ENCODE assay signal across 8 cellular contexts in genomic region chr1:8818325-8818775, GRCh38. TPM values are rescaled to one million over a fixed set of nuclear protein-coding genes. Genes with fewer than 3 reads are reported as not detected.
A peak's percentile ranks its signal among the peaks of the same experiment; 100 is the strongest.
DNase-seq lines count a peak whose midpoint lies in the region; ATAC-seq and TF ChIP-seq lines count a peak whose summit lies in the region.

No MANE protein-coding gene starts in this region.

- no peak overlapping the region for H3K18ac ChIP-seq in mesendoderm (ENCODE audit: low read length)

- intact Hi-C loops in PC-3 (cut with micrococcal nuclease) (no loop called here), transverse colon (cut with DNase I; ENCODE audit: low total_unique reads) (no loop called here)

- no peak for TF ChIP-seq EP300 in transverse colon (IDR thresholded peaks at IDR 0.05; ENCODE audit: low read depth)

- H3K4me3 ChIP-seq in AG04449 (ENCODE audit: low read depth, low read length) (peak overlapping the region; percentile 60), GM12875 (ENCODE audit: low read depth, low read length) (peak overlapping the region; percentile 50), PC-3 (ENCODE audit: low read length) (peak overlapping the region; percentile 70), choroid plexus epithelial cell (ENCODE audit: low read depth, low read length) (peak overlapping the region; percentile 63), mesendoderm (ENCODE audit: low read length) (no peak overlapping the region), transverse colon (peak overlapping the region; percentile 36 to 94 (median 75))

- peak overlapping the region; percentile 54 for H3K56ac ChIP-seq in mesendoderm (ENCODE audit: low read length)

- no peak overlapping the region for H4K8ac ChIP-seq in mesendoderm (ENCODE audit: low read depth, low read length)

- H2BK15ac ChIP-seq in mesendoderm (replicated peaks; ENCODE audit: low read depth) = peak overlapping the region; percentile 38

- H3K79me2 ChIP-seq in PC-3 (ENCODE audit: low read length) = peaks cover 40% of the 10 kb centered on the region
- H3K79me2 ChIP-seq in mesendoderm (ENCODE audit: control insufficient read depth, insufficient read depth, low read length) = peaks cover 31% of the 10 kb centered on the region

- peak overlapping the region; percentile 70 for H3K9ac ChIP-seq in PC-3 (ENCODE audit: low read length)
- peak overlapping the region; percentile 55 for H3K9ac ChIP-seq in mesendoderm (ENCODE audit: low read length)

- WGBS in mesendoderm (ENCODE audit: extremely low coverage, insufficient coverage, low lambda C conversion rate) = no CpG with 5 or more reads among the region's 4 CpGs
- WGBS in transverse colon (ENCODE audit: low coverage in 1 of 2), 2 donors = 7 to 8% methylated on average over 3 to 4 of the region's 4 CpGs

- H3K27ac ChIP-seq in PC-3 (ENCODE audit: low read length) (peak overlapping the region; percentile 71), mesendoderm (ENCODE audit: low read depth, low read length) (no peak overlapping the region), transverse colon (peak overlapping the region; percentile 96 to 97 (median 97))

- no peak for TF ChIP-seq CTCF in AG04449 (IDR thresholded peaks at IDR 0.05; ENCODE audit: insufficient read depth, low read length, missing control alignments)
- no peak for TF ChIP-seq CTCF in GM12875 (IDR thresholded peaks at IDR 0.05; ENCODE audit: borderline replicate concordance, insufficient read depth, low read depth, low read length)
- no peak for TF ChIP-seq CTCF in PC-3 (conservative IDR thresholded peaks at IDR 0.05; ENCODE audit: low read depth, low read length)
- no peak for TF ChIP-seq CTCF in choroid plexus epithelial cell (conservative IDR thresholded peaks at IDR 0.05; ENCODE audit: low read depth, low read length)
- no peak for TF ChIP-seq CTCF in transverse colon (IDR thresholded peaks at IDR 0.05)

- no peaks in the 10 kb centered on the region for H4K20me1 ChIP-seq in PC-3 (ENCODE audit: low read length)

- H4K5ac ChIP-seq in mesendoderm (ENCODE audit: low read length) = no peak overlapping the region

- H2AK5ac ChIP-seq in mesendoderm (ENCODE audit: low read length) = no peak overlapping the region

- H2BK120ac ChIP-seq in mesendoderm (ENCODE audit: low read depth, low read length) = peak overlapping the region; percentile 67

- in situ Hi-C loops in transverse colon (cut with MboI; ENCODE audit: low pct_ligation_motif_present in 1 of 4, low pct_unique_long_range_greater_than_20kb in 1 of 4, low sequenced_read_pairs in 3 of 4) = no loop called here

- H3K9me2 ChIP-seq in PC-3 (replicated peaks; ENCODE audit: low read length) = no peaks in the 10 kb centered on the region

- H3K4me2 ChIP-seq in PC-3 (ENCODE audit: low read length) (peak overlapping the region; percentile 80), mesendoderm (ENCODE audit: low read length) (peak overlapping the region; percentile 7)

- peaks cover 13% of the 10 kb centered on the region for H3F3A ChIP-seq in PC-3 (ENCODE audit: low read length, unreplicated experiment)

- H2BK5ac ChIP-seq in mesendoderm (ENCODE audit: low read length) = no peak overlapping the region

- H3K9me3 ChIP-seq in PC-3 (ENCODE audit: low read length) (no peaks in the 10 kb centered on the region), transverse colon (no peaks in the 10 kb centered on the region)

- peaks cover 2% of the 10 kb centered on the region for H3K79me1 ChIP-seq in mesendoderm (ENCODE audit: low read length)

- no peak overlapping the region for H3K4ac ChIP-seq in mesendoderm (ENCODE audit: low read depth, low read length)

- no peak for TF ChIP-seq POLR2A in transverse colon (IDR thresholded peaks at IDR 0.05)

- no peaks in the 10 kb centered on the region for H3K27me3 ChIP-seq in PC-3 (ENCODE audit: low read length)
- H3K27me3 ChIP-seq in mesendoderm (ENCODE audit: insufficient read depth, low read length, poor library complexity) = no peaks in the 10 kb centered on the region
- no peaks in the 10 kb centered on the region for H3K27me3 ChIP-seq in transverse colon

- no peaks in the 10 kb centered on the region for H3K36me3 ChIP-seq in PC-3 (ENCODE audit: low read depth, low read length)
- no peaks in the 10 kb centered on the region for H3K36me3 ChIP-seq in mesendoderm (ENCODE audit: control insufficient read depth, insufficient read depth, low read length)
- H3K36me3 ChIP-seq in transverse colon = no peaks in the 10 kb centered on the region

- CTCF ChIA-PET in AG04449 (lab: Yijun Ruan, JAX) (no interaction called here), PC-3 (lab: Charles Lee) (no interaction called here)

- POLR2A ChIA-PET in AG04449 (lab: Yijun Ruan, JAX) = no interaction called here
- POLR2A ChIA-PET in PC-3 (lab: Charles Lee; ENCODE audit: unreplicated experiment) = no interaction called here

- peaks cover 55% of the 10 kb centered on the region for H3K4me1 ChIP-seq in PC-3 (ENCODE audit: insufficient read depth, low read length)
- H3K4me1 ChIP-seq in mesendoderm (ENCODE audit: control insufficient read depth, low read depth, low read length) = peaks cover 9% of the 10 kb centered on the region
- peaks cover 0 to 56% (median 32%) of the 10 kb centered on the region in 4 donors for H3K4me1 ChIP-seq in transverse colon

- H3K23ac ChIP-seq in mesendoderm (ENCODE audit: low read length) = no peak overlapping the region

- H2AFZ ChIP-seq in PC-3 (ENCODE audit: low read length) = peak overlapping the region; percentile 82

- ATAC-seq in PC-3 (peak; percentile 17; the same call in 1 of the 2 replicates), HG03565 (IDR thresholded peaks at IDR 0.05; ENCODE audit: unreplicated experiment) (no peak), GM21576 (IDR thresholded peaks at IDR 0.05; ENCODE audit: unreplicated experiment) (no peak)

- TSS peak; percentile 87 for BruUV-seq in PC-3 (replicated peaks; lab: Mats Ljungman, UMichigan)

- DNase-seq in AG04449 (ENCODE audit: low read depth, low spot score) (no peak), PC-3 (peak; percentile 92), choroid plexus epithelial cell (ENCODE audit: low read depth) (peak; percentile 88), mesendoderm (no peak), transverse colon (peak; percentile 46)

RNA-seq across cellular contexts. Expression of gene RERE, which starts 0.9 kb away (rescaled TPM):
- total RNA-seq in PC-3 (2014; rRNA removed) (24.2 and 45.2 TPM in 2 replicates), transverse colon (100 to 1,000 TPM in 3 of 4 donors, 10 to 100 TPM in 1; 80.3 to 657 (median 105) TPM)
- 55.4 TPM for polyA plus RNA-seq in mesendoderm (2013, experiment 1 of 2)
- 60.2 TPM for polyA plus RNA-seq in mesendoderm (2013, experiment 2 of 2)

Comparison
In these comparisons a context has a peak if more than half of its experiments do, and no peak if none do; other contexts are left out.
1. DNase-seq: peak in PC-3 (single experiment), choroid plexus epithelial cell (single experiment) and transverse colon (single experiment); none in AG04449 (single experiment) and mesendoderm (single experiment).